26 cellular contexts compared by ENCODE assay signal in the genomic region with DNA sequence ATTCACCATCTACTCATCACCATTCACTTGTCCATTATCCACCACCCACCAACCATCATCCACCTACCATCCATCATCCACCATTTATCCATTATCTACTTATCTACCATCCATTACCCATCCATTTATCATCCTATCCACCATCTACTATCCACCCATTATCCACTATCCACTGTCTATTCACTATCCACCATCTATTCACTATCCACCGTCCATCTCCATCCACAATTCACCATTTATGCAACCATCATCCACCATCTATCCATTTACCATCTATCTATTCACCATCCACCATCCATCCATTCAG. TPM values are rescaled to one million over a fixed set of nuclear protein-coding genes. Genes with fewer than 3 reads are reported as not detected.
DNase-seq lines count a peak whose midpoint lies in the region; ATAC-seq, FAIRE-seq and TF ChIP-seq lines count a peak whose summit lies in the region.
"Had no signal": no experiment of that assay in that cellular context is flagged by ENCODE, and none has a peak within 500 bp of the region (broad histone marks: within the 10 kb centered on the region; RNA-seq: fewer than 3 reads in every experiment).

No MANE protein-coding gene starts in this region.

- POLR2A ChIA-PET in HepG2 (lab: Yijun Ruan, JAX), result no interaction called here
- POLR2A ChIA-PET in IMR-90 (lab: Charles Lee; ENCODE audit: unreplicated experiment), result no interaction called here
- POLR2A ChIA-PET in K562 (lab: Yijun Ruan, JAX), result no interaction called here
- POLR2A ChIA-PET in CD8-positive, alpha-beta memory T cell (lab: Charles Lee), result no interaction called here

- H2AFZ ChIP-seq in HepG2 (ENCODE audit: low read length), result no peak overlapping the region
- H2AFZ ChIP-seq in IMR-90 (replicated peaks; ENCODE audit: low read length, poor library complexity), result no peak overlapping the region
- no peak overlapping the region for H2AFZ ChIP-seq in K562 (ENCODE audit: low read depth, low read length)

- H4K8ac ChIP-seq in IMR-90 (ENCODE audit: low read depth in 2 of 2, low read length in 2 of 2), result no peak overlapping the region

- H2BK120ac ChIP-seq in IMR-90 (ENCODE audit: low read depth, low read length), result no peak overlapping the region

- H3K79me1 ChIP-seq in IMR-90 (ENCODE audit: low read depth in 1 of 2, low read length in 2 of 2), result no peaks in the 10 kb centered on the region

- no peaks in the 10 kb centered on the region for H3K36me3 Mint-ChIP-seq in CD8-positive, alpha-beta memory T cell
- H3K36me3 Mint-ChIP-seq: CD8-positive, alpha-beta T cell had no signal

- no peak for TF ChIP-seq POLR2A in HepG2 (IDR thresholded peaks at IDR 0.05; ENCODE audit: insufficient read depth in 1 of 2, low read depth in 2 of 2, low read length in 2 of 2)
- TF ChIP-seq POLR2A in right lobe of liver (IDR thresholded peaks at IDR 0.05), result no peak
- no peak for TF ChIP-seq POLR2A in IMR-90 (IDR thresholded peaks at IDR 0.05; ENCODE audit: low read depth, low read length)
- TF ChIP-seq POLR2A in K562 (conservative IDR thresholded peaks at IDR 0.05), result no peak

- no peak for TF ChIP-seq RAD21 in HepG2 (CRISPR knock-in tag; IDR thresholded peaks at IDR 0.05)
- TF ChIP-seq RAD21 in IMR-90 (IDR thresholded peaks at IDR 0.05; ENCODE audit: low read length), result no peak
- no peak for TF ChIP-seq RAD21 in K562 (CRISPR knock-in tag; conservative IDR thresholded peaks at IDR 0.05 in 1 of 2, IDR thresholded peaks at IDR 0.05 in 1 of 2)

- DNase-seq in HepG2 (ENCODE audit: low spot score), result no peak
- no peak for DNase-seq in right lobe of liver
- no peak for DNase-seq in IMR-90
- no peak for DNase-seq in K562 (ENCODE audit: extremely low read depth in 1 of 4, low spot score in 3 of 4)
- no peak for DNase-seq in CD8-positive, alpha-beta memory T cell
- no peak for DNase-seq in stimulated activated CD4-positive, alpha-beta T cell treated with anti-CD3 and anti-CD28 coated beads, Interleukin-4, amount 100 ng/mL, for 24 hours
- no peak for DNase-seq in NCI-H2227 (lab: John Stamatoyannopoulos, UW; ENCODE audit: unreplicated experiment)
- DNase-seq: AML-193; CD4-positive, alpha-beta T cell; COR-L47; DMS 273 treated with DMSO at 0.1 percent for 48 hours; DMS153; DMS53; DMS79; DND-41; EL; GDM1 had no signal

- H3K4me1 ChIP-seq in HepG2 (ENCODE audit: insufficient read depth, low read length), result peaks cover 30% of the 10 kb centered on the region
- H3K4me1 ChIP-seq in right lobe of liver, result peaks cover 0 to 14% (median 0%) of the 10 kb centered on the region in 4 donors
- H3K4me1 ChIP-seq in IMR-90 (ENCODE audit: control insufficient read depth, insufficient read depth, low read length), result no peaks in the 10 kb centered on the region; the same call in 1 of the 2 replicates
- H3K4me1 ChIP-seq in K562 (replicated peaks in 1 of 2; ENCODE audit: control insufficient read depth in 2 of 2, insufficient read depth in 2 of 2, low read length in 2 of 2), result peaks cover 0 to 26% of the 10 kb centered on the region in 2 experiments; a peak in 3 of 5 replicates
- H3K4me1 ChIP-seq in CD8-positive, alpha-beta memory T cell (ENCODE audit: insufficient read depth, low read length), result peaks cover 15% of the 10 kb centered on the region

- H3K4me3 ChIP-seq in HepG2 (replicated peaks in 1 of 3; ENCODE audit: insufficient read depth in 1 of 3, low read depth in 2 of 3, low read length in 3 of 3) (no peak overlapping the region), right lobe of liver (no peak overlapping the region), IMR-90 (ENCODE audit: insufficient read depth, low read depth, low read length) (no peak overlapping the region), K562 (no peak overlapping the region)
- no peak overlapping the region for H3K4me3 ChIP-seq in CD8-positive, alpha-beta memory T cell (ENCODE audit: low read length)
- H3K4me3 ChIP-seq: A549; BLaER1 treated with 17β-estradiol and CSF1 and Interleukin-3, amounts not matched to agents 10 nM and 100 nM had no signal

- TF ChIP-seq EP300 in HepG2 (IDR thresholded peaks at IDR 0.05; ENCODE audit: low read depth in 2 of 2, low read length in 2 of 2), result no peak
- no peak for TF ChIP-seq EP300 in HepG2 (CRISPR knock-in tag; IDR thresholded peaks at IDR 0.05; ENCODE audit: borderline replicate concordance)
- no peak for TF ChIP-seq EP300 in K562 (IDR thresholded peaks at IDR 0.05; ENCODE audit: low read length)

- FAIRE-seq in HepG2 (lab: Jason Lieb, UNC) (no peak), K562 (lab: Jason Lieb, UNC) (no peak)
- FAIRE-seq: A549, GM12891, GM19239 had no signal

- H3K4ac ChIP-seq in IMR-90 (ENCODE audit: low read depth, low read length), result no peak overlapping the region

- no peak for ATAC-seq in HepG2
- no peak for ATAC-seq in right lobe of liver
- ATAC-seq in IMR-90 (ENCODE audit: low read depth), result no peak
- no peak for ATAC-seq in K562
- ATAC-seq: A549; CD8-positive, alpha-beta T cell had no signal

- dilution Hi-C loops in IMR-90 (cut with HindIII; ENCODE audit: low sequenced_read_pairs, unreplicated experiment), result no loop called here

- H3K23ac ChIP-seq in IMR-90 (ENCODE audit: low read depth, low read length), result no peak overlapping the region

- H3K18ac ChIP-seq in IMR-90 (ENCODE audit: low read depth, low read length), result no peak overlapping the region

- no peak overlapping the region for H2BK15ac ChIP-seq in IMR-90 (ENCODE audit: low read depth, low read length)

- no peak overlapping the region for H3K14ac ChIP-seq in IMR-90 (replicated peaks; ENCODE audit: low read depth, low read length)

- no peak overlapping the region for H2BK20ac ChIP-seq in IMR-90 (ENCODE audit: low read depth, low read length)

- in situ Hi-C loops in HepG2 (cut with HindIII; ENCODE audit: extremely low pct_ligation_motif_present, low pct_unique_long_range_greater_than_20kb), result no loop called here
- in situ Hi-C loops in IMR-90 (cut with MboI; ENCODE audit: low sequenced_read_pairs), result no loop called here
- in situ Hi-C loops in K562 (cut with MboI), result loop anchor here (25.0 kb wide), 1 partner anchor 409 kb away; a partner anchor contains a TSS

- 0 out of 2 replicates have a peak, but pooled peaks cover 5% of the 10 kb centered on the region for H3K9me3 ChIP-seq in HepG2 (ENCODE audit: low read length)
- no peaks in the 10 kb centered on the region for H3K9me3 ChIP-seq in right lobe of liver
- peaks cover 2% of the 10 kb centered on the region; the same call in 1 of the 2 replicates for H3K9me3 ChIP-seq in IMR-90 (ENCODE audit: control insufficient read depth, insufficient read depth, low read length)
- no peaks in the 10 kb centered on the region for H3K9me3 ChIP-seq in K562 (replicated peaks; ENCODE audit: control insufficient read depth, insufficient read depth, low read depth, low read length)
- H3K9me3 ChIP-seq in CD8-positive, alpha-beta memory T cell (ENCODE audit: low read length), result no peaks in the 10 kb centered on the region
- H3K9me3 ChIP-seq: A549 had no signal

- H3K4me2 ChIP-seq in HepG2 (ENCODE audit: low read depth, low read length) (no peak overlapping the region), IMR-90 (ENCODE audit: low read depth, low read length) (no peak overlapping the region), K562 (ENCODE audit: insufficient read depth, low read length) (no peak overlapping the region)
- H3K4me2 ChIP-seq: A549; BLaER1 treated with 17β-estradiol and CSF1 and Interleukin-3, amounts not matched to agents 10 nM and 100 nM had no signal

- no peak overlapping the region for H2AK5ac ChIP-seq in IMR-90 (ENCODE audit: low read depth, low read length)

- no peak overlapping the region for H4K5ac ChIP-seq in IMR-90 (ENCODE audit: low read depth, low read length)

- H3K9ac ChIP-seq in HepG2 (ENCODE audit: insufficient read depth, low read depth, low read length) (no peak overlapping the region), IMR-90 (ENCODE audit: low read depth, low read length) (no peak overlapping the region), K562 (ENCODE audit: insufficient read depth in 1 of 2, low read depth in 2 of 2, low read length in 2 of 2) (no peak overlapping the region)
- H3K9ac ChIP-seq: BLaER1 treated with 17β-estradiol and CSF1 and Interleukin-3, amounts not matched to agents 10 nM and 100 nM had no signal

- WGBS in HepG2 (ENCODE audit: low lambda C conversion rate), result 96% methylated on average over 1 of the region's 1 CpG
- 90% methylated on average over 1 of the region's 1 CpG for WGBS in right lobe of liver (ENCODE audit: insufficient coverage, low coverage, low lambda C conversion rate, missing lambda C conversion rate)
- WGBS in IMR-90 (ENCODE audit: extremely low coverage in 2 of 2, insufficient read length in 1 of 2), 2 experiments, result 100% methylated on average over 1 of the region's 1 CpG
- WGBS in K562 (ENCODE audit: insufficient coverage, low coverage, missing lambda C conversion rate), result 0% methylated on average over 1 of the region's 1 CpG

- H4K20me1 ChIP-seq in HepG2 (ENCODE audit: insufficient read depth, low read length) (no peaks in the 10 kb centered on the region), IMR-90 (ENCODE audit: insufficient read depth, low read length) (no peaks in the 10 kb centered on the region), K562 (replicated peaks; ENCODE audit: control insufficient read depth, insufficient read depth, low read length) (no peaks in the 10 kb centered on the region; the same call in 1 of the 2 replicates)

- H3K27ac ChIP-seq in HepG2 (ENCODE audit: extremely low read length, insufficient read depth, low read length), result no peak overlapping the region
- H3K27ac ChIP-seq in right lobe of liver, result no peak overlapping the region
- no peak overlapping the region for H3K27ac ChIP-seq in IMR-90 (ENCODE audit: insufficient read depth, low read length)
- H3K27ac ChIP-seq in K562 (ENCODE audit: extremely low read depth, low read depth, low read length), result no peak overlapping the region
- H3K27ac ChIP-seq in CD8-positive, alpha-beta memory T cell (ENCODE audit: low read depth, low read length), result no peak overlapping the region
- H3K27ac ChIP-seq: 22Rv1; A549; BLaER1 treated with 17β-estradiol and CSF1 and Interleukin-3, amounts not matched to agents 10 nM and 100 nM; C4-2B had no signal

- no peak overlapping the region for H3K56ac ChIP-seq in IMR-90 (ENCODE audit: extremely low read depth, insufficient read depth, low read length)

- BruUV-seq in HepG2 (replicated peaks; lab: Mats Ljungman, UMichigan) (no TSS peak), IMR-90 (replicated peaks; lab: Mats Ljungman, UMichigan) (no TSS peak), K562 (replicated peaks; lab: Mats Ljungman, UMichigan) (no TSS peak)

- CTCF ChIA-PET in HepG2 (lab: Yijun Ruan, JAX; ENCODE audit: low intra/inter-chr PET ratio, low total read pairs) (no interaction called here), IMR-90 (lab: Yijun Ruan, JAX) (no interaction called here), K562 (lab: Yijun Ruan, JAX; ENCODE audit: low intra/inter-chr PET ratio) (no interaction called here)
- CTCF ChIA-PET in CD8-positive, alpha-beta memory T cell (lab: Charles Lee), result no interaction called here

- H3K79me2 ChIP-seq in HepG2 (ENCODE audit: insufficient read depth, low read length) (no peaks in the 10 kb centered on the region), K562 (ENCODE audit: control insufficient read depth, insufficient read depth, low read length) (no peaks in the 10 kb centered on the region)

- no peak overlapping the region for H3K27ac Mint-ChIP-seq in CD8-positive, alpha-beta memory T cell
- H3K27ac Mint-ChIP-seq: B cell; CD4-positive, alpha-beta T cell; CD8-positive, alpha-beta T cell had no signal

- H3K36me3 ChIP-seq in HepG2 (replicated peaks in 1 of 2; ENCODE audit: control insufficient read depth in 1 of 2, insufficient read depth in 2 of 2, low read length in 2 of 2) (no peaks in the 10 kb centered on the region), right lobe of liver (no peaks in the 10 kb centered on the region), IMR-90 (ENCODE audit: control insufficient read depth, insufficient read depth, low read length) (no peaks in the 10 kb centered on the region), K562 (ENCODE audit: control insufficient read depth, insufficient read depth, low read length) (no peaks in the 10 kb centered on the region)
- no peaks in the 10 kb centered on the region for H3K36me3 ChIP-seq in CD8-positive, alpha-beta memory T cell (ENCODE audit: insufficient read depth, low read length)
- H3K36me3 ChIP-seq: BLaER1 treated with 17β-estradiol and CSF1 and Interleukin-3, amounts not matched to agents 10 nM and 100 nM had no signal

- H2BK5ac ChIP-seq in IMR-90 (ENCODE audit: low read depth, low read length, poor library complexity, severe bottlenecking), result peak overlapping the region; percentile 34

- peaks cover 4 to 10% of the 10 kb centered on the region in 2 donors for H3K27me3 Mint-ChIP-seq in CD8-positive, alpha-beta memory T cell

- no peak overlapping the region for H3K4me3 Mint-ChIP-seq in CD8-positive, alpha-beta memory T cell
- H3K4me3 Mint-ChIP-seq: B cell; CD4-positive, alpha-beta T cell; CD8-positive, alpha-beta T cell had no signal

- H4K91ac ChIP-seq in IMR-90 (ENCODE audit: insufficient read depth, low read depth, low read length), result no peak overlapping the region

- no peaks in the 10 kb centered on the region for H3K9me3 Mint-ChIP-seq in CD8-positive, alpha-beta memory T cell
- H3K9me3 Mint-ChIP-seq: CD4-positive, alpha-beta T cell; CD8-positive, alpha-beta T cell had no signal

- peaks cover 5 to 22% (median 7%) of the 10 kb centered on the region in 3 donors for H3K4me1 Mint-ChIP-seq in CD8-positive, alpha-beta memory T cell

- intact Hi-C loops in HepG2 (cut with micrococcal nuclease; ENCODE audit: unreplicated experiment) (loop anchor here (5.0 kb wide), 1 partner anchor 229 kb away; no protein-coding TSS in a partner anchor), right lobe of liver (cut with DNase I) (no loop called here), IMR-90 (cut with micrococcal nuclease) (no loop called here), K562 (cut with micrococcal nuclease) (no loop called here)

- no peak overlapping the region for H2AK9ac ChIP-seq in IMR-90 (replicated peaks; ENCODE audit: low read depth, low read length, poor library complexity)

- TF ChIP-seq CTCF in HepG2 (CRISPR knock-in tag; IDR thresholded peaks at IDR 0.05) (no peak), right lobe of liver (IDR thresholded peaks at IDR 0.05) (no peak), IMR-90 (conservative IDR thresholded peaks at IDR 0.05; ENCODE audit: low read depth, low read length) (no peak), K562 (IDR thresholded peaks at IDR 0.05 in 2 of 3, conservative IDR thresholded peaks at IDR 0.05 in 1 of 3; ENCODE audit: insufficient read depth in 2 of 3, low read depth in 1 of 3, low read length in 3 of 3) (no peak)

- H3K27me3 ChIP-seq in HepG2 (ENCODE audit: control insufficient read depth in 1 of 2, insufficient read depth in 2 of 2, low read length in 2 of 2) (no peaks in the 10 kb centered on the region), right lobe of liver (no peaks in the 10 kb centered on the region), IMR-90 (ENCODE audit: control insufficient read depth, insufficient read depth, low read length) (peaks cover 42% of the 10 kb centered on the region), K562 (ENCODE audit: control insufficient read depth in 2 of 2, insufficient read depth in 2 of 2, low read length in 2 of 2) (peaks cover 0 to 10% of the 10 kb centered on the region in 2 experiments; a peak in 1 of 5 replicates)
- H3K27me3 ChIP-seq in CD8-positive, alpha-beta memory T cell (ENCODE audit: insufficient read depth, low read length, poor library complexity, severe bottlenecking), result no peaks in the 10 kb centered on the region

- 0 out of 2 replicates have a peak, but pooled peaks cover 3% of the 10 kb centered on the region for H3K9me1 ChIP-seq in IMR-90 (ENCODE audit: insufficient read depth, low read length)
- H3K9me1 ChIP-seq in K562 (ENCODE audit: control insufficient read depth, insufficient read depth, low read length), result no peaks in the 10 kb centered on the region

RNA-seq across cellular contexts. Expression of a gene that starts 1.5 kb away (rescaled TPM):
- 8.2 and 33.1 TPM in 2 replicates for total RNA-seq in HepG2 (2016; rRNA removed; fragmentation: Illumina TruSeq; extraction: Trizol)
- total RNA-seq in HepG2 (2016; cell fraction: cytosol; rRNA removed; fragmentation: Illumina TruSeq; extraction: Trizol; ENCODE audit: low read depth), result 5.2 and 6.0 TPM in 2 replicates
- 9.3 and 30.8 TPM in 2 replicates for total RNA-seq in HepG2 (2016; cell fraction: insoluble cytoplasmic fraction; rRNA removed; fragmentation: Illumina TruSeq; extraction: Trizol)
- total RNA-seq in HepG2 (2016; cell fraction: membrane; rRNA removed; fragmentation: Illumina TruSeq; extraction: Trizol), result 7.8 and 9.0 TPM in 2 replicates
- 29.3 and 33.8 TPM in 2 replicates for total RNA-seq in HepG2 (2016; cell fraction: nucleus; rRNA removed; fragmentation: Illumina TruSeq; extraction: Trizol)
- 9.8 and 18.9 TPM in 2 replicates for polyA plus RNA-seq in HepG2 (2011; rRNA removed)
- 13.3 and 22.3 TPM in 2 replicates for polyA plus RNA-seq in HepG2 (2011; cell fraction: cytosol; rRNA removed)
- polyA plus RNA-seq in HepG2 (2011; cell fraction: nucleus; rRNA removed), result 158 and 165 TPM in 2 replicates
- 15.1 and 18.5 TPM in 2 replicates for polyA plus RNA-seq in HepG2 (2012)
- 3.8 and 4.1 TPM in 2 replicates for polyA plus RNA-seq in HepG2 (2016; cell fraction: cytosol; fragmentation: Illumina TruSeq; extraction: Trizol; ENCODE audit: low read depth)
- polyA plus RNA-seq in HepG2 (2016; cell fraction: insoluble cytoplasmic fraction; fragmentation: Illumina TruSeq; extraction: Trizol; ENCODE audit: low read depth), result 9.2 and 10.3 TPM in 2 replicates
- 5.6 and 6.3 TPM in 2 replicates for polyA plus RNA-seq in HepG2 (2016; cell fraction: membrane; fragmentation: Illumina TruSeq; extraction: Trizol; ENCODE audit: low read depth)
- 62.6 and 64.7 TPM in 2 replicates for polyA plus RNA-seq in HepG2 (2016; cell fraction: nucleus; fragmentation: Illumina TruSeq; extraction: Trizol; ENCODE audit: insufficient read depth, low read depth)
- polyA minus RNA-seq in HepG2 (2011; rRNA and poly(A)+ RNA removed; ENCODE audit: low replicate concordance), result 0.14 and 21.4 TPM in 2 replicates
- polyA minus RNA-seq in HepG2 (2011; cell fraction: cytosol; rRNA and poly(A)+ RNA removed), result 12.3 and 17.0 TPM in 2 replicates
- polyA minus RNA-seq in HepG2 (2011; cell fraction: nucleus; rRNA and poly(A)+ RNA removed), result 14.8 and 15.0 TPM in 2 replicates
- 10 to 100 TPM in 5 of 6 experiments, 1 to 10 TPM in 1; 7.1 to 69.1 (median 28.6) TPM for total RNA-seq in right lobe of liver
- under 0.01 TPM in 1 of 2 replicates, not detected in the other for total RNA-seq in IMR-90 (2012; rRNA removed)
- polyA plus RNA-seq in IMR-90 (2012; rRNA removed), result 0.11 and 0.24 TPM in 2 replicates
- polyA plus RNA-seq in IMR-90 (2012; cell fraction: cytosol; rRNA removed), result 0.08 and 0.37 TPM in 2 replicates
- polyA plus RNA-seq in IMR-90 (2012; cell fraction: nucleus; rRNA removed; ENCODE audit: low replicate concordance), result 0.95 and 3.4 TPM in 2 replicates
- 0.49 TPM in 1 of 2 replicates, not detected in the other for total RNA-seq in K562 (2011; cell fraction: chromatin; rRNA removed; ENCODE audit: low replicate concordance)
- total RNA-seq in K562 (2011; cell fraction: nucleolus; rRNA removed), result 0.13 and 0.17 TPM in 2 replicates
- total RNA-seq in K562 (2011; cell fraction: nucleoplasm; rRNA removed), result 0.22 TPM in 1 of 2 replicates, not detected in the other
- 0.04 and 0.14 TPM in 2 replicates for total RNA-seq in K562 (2014; rRNA removed)
- not detected in 2 replicates for total RNA-seq in K562 (2014; rRNA removed; fragmentation: Illumina TruSeq; extraction: Trizol)
- not detected in 2 replicates for total RNA-seq in K562 (2015; rRNA removed; fragmentation: Illumina TruSeq; extraction: Trizol)
- total RNA-seq in K562 (2021), result 0.04 and 0.09 TPM in 2 replicates
- not detected in 2 replicates for polyA plus RNA-seq in K562 (2011; rRNA removed)
- 0.03 TPM in 1 of 2 replicates, not detected in the other for polyA plus RNA-seq in K562 (2011; cell fraction: cytosol; rRNA removed)
- polyA plus RNA-seq in K562 (2011; cell fraction: nucleus; rRNA removed), result 0.20 and 0.27 TPM in 2 replicates
- polyA plus RNA-seq in K562 (2012), result 0.03 and 0.14 TPM in 2 replicates
- polyA plus RNA-seq in K562 (2014; fragmentation: Illumina TruSeq; extraction: Trizol), result not detected in 2 replicates
- polyA plus RNA-seq in K562 (2014; fragmentation: Nextera tagmentation; extraction: Ambion mirVana), result not detected
- polyA plus RNA-seq in K562 (2014; rRNA removed), result not detected in 2 replicates
- not detected in 2 replicates for polyA minus RNA-seq in K562 (2011; rRNA and poly(A)+ RNA removed)
- not detected in 2 replicates for polyA minus RNA-seq in K562 (2011; cell fraction: cytosol; rRNA and poly(A)+ RNA removed)
- polyA minus RNA-seq in K562 (2011; cell fraction: nucleus; rRNA and poly(A)+ RNA removed), result 0.11 and 0.13 TPM in 2 replicates
- total RNA-seq in CD8-positive, alpha-beta memory T cell, result under 1 TPM; 0.66 to 0.75 TPM
- 1.6 TPM for polyA plus RNA-seq in CD8-positive, alpha-beta memory T cell
- total RNA-seq: G401 had no signal
